ENCODE assay signal across 1 cellular context in genomic region chr12:98635657-98636323, GRCh38.
TF ChIP-seq lines count a peak whose summit lies in the region.

No MANE protein-coding gene starts in this region.

TF ChIP-seq in IMR-90, 13 proteins besides CTCF, POLR2A, EP300 and RAD21 (continued from another document):
- TF ChIP-seq FOS (IDR thresholded peaks at IDR 0.05; ENCODE audit: low read depth, low read length), result no peak
- no peak for TF ChIP-seq CEBPB (IDR thresholded peaks at IDR 0.05; ENCODE audit: low read depth, low read length)
- no peak for TF ChIP-seq RFX5 (IDR thresholded peaks at IDR 0.05; ENCODE audit: low read depth, low read length)
- TF ChIP-seq MAFK (IDR thresholded peaks at IDR 0.05; ENCODE audit: low read depth, low read length), result no peak
- no peak for TF ChIP-seq NFE2L2 (IDR thresholded peaks at IDR 0.05; ENCODE audit: low read depth, low read length)
